ENCODE assay signal across 23 cellular contexts in the genomic region with DNA sequence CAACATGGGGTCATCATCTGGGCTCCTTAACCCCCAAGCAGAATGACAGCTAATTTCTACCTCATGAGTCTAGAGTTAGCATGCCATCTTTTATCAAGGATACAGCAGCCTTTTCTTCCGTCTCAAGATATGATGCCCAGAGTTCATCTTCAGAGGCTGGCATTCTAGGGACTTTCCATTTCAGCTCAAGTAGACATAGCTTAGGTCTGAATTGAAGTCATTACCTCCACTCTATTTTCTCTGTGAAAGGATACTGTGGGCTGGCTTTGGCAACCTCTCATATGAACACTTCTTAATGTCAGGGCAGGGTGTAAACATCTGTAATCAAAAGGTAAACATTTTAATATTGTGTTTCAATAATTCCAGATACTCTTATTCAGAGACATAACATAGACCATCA.
"Had no signal": no experiment of that assay in that cellular context is flagged by ENCODE, and none has a peak within 500 bp of the region (broad histone marks: within the 10 kb centered on the region; RNA-seq: fewer than 3 reads in every experiment).

No MANE protein-coding gene starts in this region.

- H3K4me3 ChIP-seq: K562 had no signal

- H3K9ac ChIP-seq: SK-N-SH had no signal

- FAIRE-seq: HTR-8/SVneo, K562 had no signal

- ATAC-seq: K562, Panc1, T-cell had no signal

- DNase-seq: MV-4-11, NCI-H1048, NCI-H1105, NCI-H1417, NCI-H1436 treated with DMSO at 0.1 percent for 48 hours, NCI-H1694, NCI-H187 treated with DMSO at 0.1 percent for 48 hours, NCI-H2029 treated with DMSO at 0.1 percent for 48 hours, NCI-H2171 treated with DMSO at 0.1 percent for 48 hours, NCI-H345, NCI-H446 treated with DMSO at 0.1 percent for 48 hours, NCI-H510A treated with DMSO at 0.1 percent for 48 hours, NCI-H526, NCI-H748 treated with DMSO at 0.1 percent for 48 hours, SHP77, SK-N-SH, SW 1271, T-cell had no signal

- H3K9me2 ChIP-seq: SK-N-SH had no signal

- H3K4me2 ChIP-seq: SK-N-SH had no signal

- H3K27ac ChIP-seq: HL-60, RWPE1 had no signal

- H3K9me3 ChIP-seq: SK-N-SH had no signal
